ENCODE assay signal across 10 cellular contexts in the genomic region with DNA sequence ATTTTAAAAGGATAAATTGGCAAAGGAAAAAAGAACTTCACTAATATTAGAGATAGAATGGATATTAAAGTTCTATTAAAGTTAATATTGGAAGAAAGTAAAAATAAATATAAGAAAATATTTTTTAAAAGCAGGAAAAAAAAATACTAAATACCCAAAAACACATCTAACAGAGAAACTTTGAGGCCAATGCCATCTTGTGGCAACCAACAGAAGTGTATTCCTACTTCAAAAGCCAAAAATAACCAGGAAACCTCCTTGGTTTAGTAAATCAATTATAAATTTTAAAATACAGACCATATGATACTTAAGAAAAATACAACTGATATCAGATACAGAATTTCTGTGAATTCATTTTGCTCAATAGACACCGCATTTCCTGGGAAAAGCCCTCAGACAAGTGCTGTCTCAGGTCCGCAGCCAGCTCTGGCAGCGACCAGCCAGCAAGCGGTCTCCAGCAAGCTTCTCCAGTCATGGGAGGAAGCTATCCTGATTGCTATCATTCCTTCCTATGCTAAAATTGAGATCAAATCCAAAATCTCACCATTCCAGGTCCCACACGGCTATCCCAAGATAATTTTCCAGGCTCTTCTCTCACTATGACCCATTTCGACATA.
DNase-seq lines count a peak whose midpoint lies in the region; ATAC-seq and TF ChIP-seq lines count a peak whose summit lies in the region.
"Had no signal": no experiment of that assay in that cellular context is flagged by ENCODE, and none has a peak within 500 bp of the region (broad histone marks: within the 10 kb centered on the region; RNA-seq: fewer than 3 reads in every experiment).

No MANE protein-coding gene starts in this region.

- ATAC-seq in HG02870 (IDR thresholded peaks at IDR 0.05; ENCODE audit: unreplicated experiment) = no peak

- H3K4me3 Mint-ChIP-seq in Caco-2 (ENCODE audit: unreplicated experiment) (no peak overlapping the region), nephron (no peak overlapping the region)
- H3K4me3 Mint-ChIP-seq in activated CD4-positive, alpha-beta memory T cell treated with anti-CD3 and anti-CD28 coated beads, Interleukin-2, amount 10 ng/mL, durations not matched to agents 7 days and 5 days = no peak overlapping the region

- H3K36me3 Mint-ChIP-seq in Caco-2 (ENCODE audit: insufficient read depth, unreplicated experiment) (peaks cover 5% of the 10 kb centered on the region), nephron (ENCODE audit: low read depth) (peaks cover 7% of the 10 kb centered on the region)
- peaks cover 4% of the 10 kb centered on the region for H3K36me3 Mint-ChIP-seq in activated CD4-positive, alpha-beta memory T cell treated with anti-CD3 and anti-CD28 coated beads, Interleukin-2, amount 10 ng/mL, durations not matched to agents 7 days and 5 days (ENCODE audit: low read depth)

- CTCF ChIA-PET in Caco-2 (lab: Charles Lee) = interaction anchor here (0.8 kb wide), 1 partner anchor 59 kb away, joined by 3 read pairs; no protein-coding TSS in a partner anchor
- CTCF ChIA-PET in activated CD4-positive, alpha-beta memory T cell treated with anti-CD3 and anti-CD28 coated beads, Interleukin-2, amount 10 ng/mL, durations not matched to agents 7 days and 5 days (lab: Charles Lee) = interaction anchor here (1.0 to 1.3 kb wide), 3 partner anchors 178 to 290 kb away, joined by 3 to 4 read pairs (median 3); no protein-coding TSS in a partner anchor

- intact Hi-C loops in Caco-2 (cut with micrococcal nuclease; ENCODE audit: unreplicated experiment) = no loop called here

- H3K9me3 Mint-ChIP-seq in Caco-2 (ENCODE audit: unreplicated experiment) (no peaks in the 10 kb centered on the region), nephron (no peaks in the 10 kb centered on the region)
- no peaks in the 10 kb centered on the region for H3K9me3 Mint-ChIP-seq in activated CD4-positive, alpha-beta memory T cell treated with anti-CD3 and anti-CD28 coated beads, Interleukin-2, amount 10 ng/mL, durations not matched to agents 7 days and 5 days

- POLR2A ChIA-PET in Caco-2 (lab: Charles Lee) = interaction anchor here (0.5 kb wide), 1 partner anchor 213 kb away, joined by 9 read pairs; no protein-coding TSS in a partner anchor
- POLR2A ChIA-PET in activated CD4-positive, alpha-beta memory T cell treated with anti-CD3 and anti-CD28 coated beads, Interleukin-2, amount 10 ng/mL, durations not matched to agents 7 days and 5 days (lab: Charles Lee) = no interaction called here

- H3K36me3 ChIP-seq in Caco-2 (ENCODE audit: control insufficient read depth, insufficient read depth, low read length) = no peaks in the 10 kb centered on the region

- BruUV-seq in Caco-2 (replicated peaks; lab: Mats Ljungman, UMichigan) = no TSS peak

- H3K27me3 Mint-ChIP-seq in Caco-2 (ENCODE audit: insufficient read depth, unreplicated experiment) (no peaks in the 10 kb centered on the region), nephron (ENCODE audit: low read depth) (no peaks in the 10 kb centered on the region)
- H3K27me3 Mint-ChIP-seq in activated CD4-positive, alpha-beta memory T cell treated with anti-CD3 and anti-CD28 coated beads, Interleukin-2, amount 10 ng/mL, durations not matched to agents 7 days and 5 days = no peaks in the 10 kb centered on the region

- no peak overlapping the region for H3K27ac Mint-ChIP-seq in Caco-2 (ENCODE audit: unreplicated experiment)
- H3K27ac Mint-ChIP-seq in nephron = no peak overlapping the region
- no peak overlapping the region for H3K27ac Mint-ChIP-seq in activated CD4-positive, alpha-beta memory T cell treated with anti-CD3 and anti-CD28 coated beads, Interleukin-2, amount 10 ng/mL, durations not matched to agents 7 days and 5 days

- H3K4me1 ChIP-seq in Caco-2 = no peaks in the 10 kb centered on the region
- H3K4me1 ChIP-seq: SJCRH30 had no signal

- no peaks in the 10 kb centered on the region for H3K27me3 ChIP-seq in Caco-2 (replicated peaks; ENCODE audit: control insufficient read depth, insufficient read depth, low read length)
- H3K27me3 ChIP-seq: SJCRH30 had no signal

- H3K9me3 ChIP-seq in Caco-2 = no peaks in the 10 kb centered on the region
- H3K9me3 ChIP-seq: SJCRH30 had no signal

- DNase-seq in Caco-2 (no peak), LNCaP clone FGC (ENCODE audit: low read depth) (no peak), cerebellum (ENCODE audit: low spot score) (peak; percentile 6), retina (no peak), NCI-H524 (lab: John Stamatoyannopoulos, UW) (no peak)
- DNase-seq in activated CD4-positive, alpha-beta memory T cell treated with anti-CD3 and anti-CD28 coated beads, Interleukin-2, amount 10 ng/mL, durations not matched to agents 7 days and 5 days = no peak
- DNase-seq: foreskin melanocyte had no signal

- H3K4me1 Mint-ChIP-seq in Caco-2 (ENCODE audit: low read depth, unreplicated experiment) (no peaks in the 10 kb centered on the region), nephron (no peaks in the 10 kb centered on the region)
- H3K4me1 Mint-ChIP-seq in activated CD4-positive, alpha-beta memory T cell treated with anti-CD3 and anti-CD28 coated beads, Interleukin-2, amount 10 ng/mL, durations not matched to agents 7 days and 5 days = no peaks in the 10 kb centered on the region

- H3K4me3 ChIP-seq in Caco-2 (ENCODE audit: low read depth, low read length) (no peak overlapping the region), LNCaP clone FGC (ENCODE audit: low read depth, low read length) (no peak overlapping the region)
- H3K4me3 ChIP-seq: SJCRH30 had no signal

- peak; percentile 55 to 71 for TF ChIP-seq CTCF in Caco-2 (IDR thresholded peaks at IDR 0.05; ENCODE audit: insufficient read depth in 1 of 2, low read depth in 1 of 2, low read length in 1 of 2, severe bottlenecking in 1 of 2, unreplicated experiment in 1 of 2)
- TF ChIP-seq CTCF in LNCaP clone FGC (IDR thresholded peaks at IDR 0.05; ENCODE audit: control insufficient read depth, extremely low read depth, insufficient read depth) = peak; percentile 59
- TF ChIP-seq CTCF in nephron (IDR thresholded peaks at IDR 0.05; ENCODE audit: unreplicated experiment in 3 of 3) = peak; percentile 44 to 59 (median 48)
